In the genomic region with DNA sequence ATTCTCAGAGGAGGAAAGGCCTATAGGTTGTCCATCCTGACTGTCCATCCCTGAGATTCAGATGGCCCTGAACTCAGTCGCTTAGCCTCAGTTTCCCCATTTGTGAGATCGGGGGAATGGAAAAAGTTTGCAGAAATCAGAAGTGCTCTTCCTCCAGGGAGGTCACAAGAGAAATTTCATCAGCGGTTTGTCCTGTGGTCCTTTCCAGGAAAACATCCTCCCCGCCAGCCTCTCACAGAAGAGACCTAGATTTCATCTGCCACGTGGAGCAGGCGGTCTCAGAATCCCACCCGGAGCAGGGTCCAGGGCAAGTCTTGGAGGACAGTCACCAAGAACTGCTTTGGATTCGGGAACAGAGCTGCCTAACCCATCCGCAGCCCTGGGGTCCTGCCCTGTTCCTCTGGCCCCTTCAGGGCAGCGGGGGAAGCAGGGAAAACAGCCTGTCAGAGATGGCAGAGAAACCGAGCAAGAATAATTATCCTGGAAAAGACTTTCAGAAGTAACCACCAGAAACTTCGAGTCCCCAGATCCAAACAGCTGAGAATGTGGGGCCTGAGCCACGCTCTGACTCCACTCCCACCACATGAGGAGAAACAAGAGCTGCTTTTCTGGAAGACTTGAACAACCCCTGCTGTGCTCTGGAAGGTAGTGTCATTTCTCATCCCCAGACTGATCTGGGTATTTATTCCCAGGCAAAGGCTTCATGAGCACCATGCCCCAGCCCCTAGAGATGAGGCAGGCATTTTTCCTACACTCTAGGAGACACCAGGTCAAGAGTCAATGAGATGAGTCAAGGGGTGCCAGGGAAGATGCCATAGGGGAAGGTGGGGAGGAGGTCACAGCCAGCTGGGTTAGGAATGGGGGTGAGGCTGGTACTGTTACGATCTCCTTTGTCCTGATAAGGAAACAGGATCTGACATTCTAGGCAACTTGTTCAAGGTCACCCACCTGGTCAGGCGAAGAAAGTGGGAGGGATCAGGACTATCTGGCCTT, we compare ENCODE assay signal across 11 cellular contexts. TPM values are rescaled to one million over a fixed set of nuclear protein-coding genes. Genes with fewer than 3 reads are reported as not detected.
A peak's percentile ranks its signal among the peaks of the same experiment; 100 is the strongest.
DNase-seq lines count a peak whose midpoint lies in the region; ATAC-seq and TF ChIP-seq lines count a peak whose summit lies in the region.
"Had no signal": no experiment of that assay in that cellular context is flagged by ENCODE, and none has a peak within 500 bp of the region (broad histone marks: within the 10 kb centered on the region; RNA-seq: fewer than 3 reads in every experiment).

No MANE protein-coding gene starts in this region.

- no peaks in the 10 kb centered on the region for H3K36me3 Mint-ChIP-seq in stimulated activated effector memory CD8-positive, alpha-beta T cell treated with anti-CD3 and anti-CD28 coated beads, Interleukin-12 subunit alpha, Interleukin-12 subunit beta, amount 100 ng/mL, for 72 hours

- intact Hi-C loops in lower lobe of right lung (cut with DNase I) = no loop called here

- DNase-seq in HAP-1 (ENCODE audit: low spot score in 2 of 2) (no peak), adipocyte (ENCODE audit: low read depth) (no peak), lower lobe of right lung (no peak), dermis blood vessel endothelial cell (no peak), ecto neural progenitor cell (ENCODE audit: low spot score) (no peak)
- no peak for DNase-seq in stimulated activated effector memory CD8-positive, alpha-beta T cell treated with anti-CD3 and anti-CD28 coated beads, Interleukin-12 subunit alpha, Interleukin-12 subunit beta, amount 100 ng/mL, for 72 hours (ENCODE audit: low spot score in 2 of 2)
- DNase-seq: activated CD4-positive, alpha-beta T cell treated with anti-CD3 and anti-CD28 coated beads for 36 hours; activated effector memory CD4-positive, alpha-beta T cell treated with Interleukin-2 at 50 U/mL for 16 hours; effector CD4-positive, alpha-beta T cell had no signal

- H3K27ac ChIP-seq in lower lobe of right lung (peak overlapping the region; percentile 85), subcutaneous abdominal adipose tissue (ENCODE audit: low read depth, low read length) (peak overlapping the region; percentile 76)

- no peak overlapping the region for H3K27ac Mint-ChIP-seq in stimulated activated effector memory CD8-positive, alpha-beta T cell treated with anti-CD3 and anti-CD28 coated beads, Interleukin-12 subunit alpha, Interleukin-12 subunit beta, amount 100 ng/mL, for 72 hours
- H3K27ac Mint-ChIP-seq: activated CD4-positive, alpha-beta T cell treated with anti-CD3 and anti-CD28 coated beads for 36 hours had no signal

- peaks cover 3% of the 10 kb centered on the region for H3K9me3 Mint-ChIP-seq in stimulated activated effector memory CD8-positive, alpha-beta T cell treated with anti-CD3 and anti-CD28 coated beads, Interleukin-12 subunit alpha, Interleukin-12 subunit beta, amount 100 ng/mL, for 72 hours

- H3K4me1 ChIP-seq in HAP-1 (peaks cover 17% of the 10 kb centered on the region), adipocyte (ENCODE audit: control insufficient read depth, insufficient read depth, low read length) (peaks cover 45% of the 10 kb centered on the region), lower lobe of right lung (peaks cover 80% of the 10 kb centered on the region), subcutaneous abdominal adipose tissue (ENCODE audit: control insufficient read depth in 5 of 5, insufficient read depth in 5 of 5, low read length in 5 of 5) (peaks cover 7 to 72% (median 67%) of the 10 kb centered on the region in 5 donors)

- H3K4me1 Mint-ChIP-seq in stimulated activated effector memory CD8-positive, alpha-beta T cell treated with anti-CD3 and anti-CD28 coated beads, Interleukin-12 subunit alpha, Interleukin-12 subunit beta, amount 100 ng/mL, for 72 hours = no peaks in the 10 kb centered on the region
- H3K4me1 Mint-ChIP-seq: activated CD4-positive, alpha-beta T cell treated with anti-CD3 and anti-CD28 coated beads for 36 hours had no signal

- TF ChIP-seq CTCF in lower lobe of right lung (IDR thresholded peaks at IDR 0.05) = no peak

- H3K9ac ChIP-seq in adipocyte (ENCODE audit: low read length) (peak overlapping the region; percentile 18), subcutaneous abdominal adipose tissue (ENCODE audit: low read length in 5 of 5) (peak overlapping the region in 3 of 5 donors; percentile 16 to 86 (median 47))

- in situ Hi-C loops in HAP-1 (cut with MboI; ENCODE audit: low sequenced_read_pairs) = no loop called here

- peaks cover 13% of the 10 kb centered on the region for H3K36me3 ChIP-seq in HAP-1 (replicated peaks)
- no peaks in the 10 kb centered on the region for H3K36me3 ChIP-seq in adipocyte (ENCODE audit: control insufficient read depth, insufficient read depth, low read length, severe bottlenecking)
- no peaks in the 10 kb centered on the region for H3K36me3 ChIP-seq in lower lobe of right lung
- H3K36me3 ChIP-seq in subcutaneous abdominal adipose tissue (ENCODE audit: control insufficient read depth in 5 of 5, insufficient read depth in 5 of 5, low read length in 5 of 5) = no peaks in the 10 kb centered on the region

- peak overlapping the region; percentile 92 for H3K4me3 ChIP-seq in HAP-1
- peak overlapping the region; percentile 84 for H3K4me3 ChIP-seq in adipocyte (ENCODE audit: low read length)
- H3K4me3 ChIP-seq in lower lobe of right lung = peak overlapping the region; percentile 71
- H3K4me3 ChIP-seq in subcutaneous abdominal adipose tissue (ENCODE audit: low read depth in 1 of 5, low read length in 5 of 5) = peak overlapping the region in 4 of 5 donors; percentile 66 to 82 (median 77)

- no peaks in the 10 kb centered on the region for H3K27me3 ChIP-seq in HAP-1 (ENCODE audit: low read depth)
- no peaks in the 10 kb centered on the region for H3K27me3 ChIP-seq in adipocyte (replicated peaks; ENCODE audit: control insufficient read depth, insufficient read depth, low read length)
- H3K27me3 ChIP-seq in lower lobe of right lung (ENCODE audit: low read depth) = no peaks in the 10 kb centered on the region
- H3K27me3 ChIP-seq in subcutaneous abdominal adipose tissue (ENCODE audit: control insufficient read depth in 5 of 5, insufficient read depth in 4 of 5, low read length in 5 of 5) = no peaks in the 10 kb centered on the region

- H3K9me3 ChIP-seq in HAP-1 = no peaks in the 10 kb centered on the region
- H3K9me3 ChIP-seq in adipocyte (ENCODE audit: control insufficient read depth, low read length) = no peaks in the 10 kb centered on the region
- H3K9me3 ChIP-seq in lower lobe of right lung = no peaks in the 10 kb centered on the region
- H3K9me3 ChIP-seq in subcutaneous abdominal adipose tissue (ENCODE audit: control insufficient read depth in 5 of 5, low read length in 5 of 5) = no peaks in the 10 kb centered on the region

- ATAC-seq in lower lobe of right lung (no peak), GM18873 (IDR thresholded peaks at IDR 0.05; ENCODE audit: low FRiP score, unreplicated experiment) (no peak)
- no peak for ATAC-seq in stimulated activated effector memory CD8-positive, alpha-beta T cell treated with anti-CD3 and anti-CD28 coated beads, Interleukin-12 subunit alpha, Interleukin-12 subunit beta, amount 100 ng/mL, for 72 hours
- ATAC-seq: activated CD4-positive, alpha-beta T cell treated with anti-CD3 and anti-CD28 coated beads for 36 hours had no signal

- H3K4me3 Mint-ChIP-seq in stimulated activated effector memory CD8-positive, alpha-beta T cell treated with anti-CD3 and anti-CD28 coated beads, Interleukin-12 subunit alpha, Interleukin-12 subunit beta, amount 100 ng/mL, for 72 hours = no peak overlapping the region
- H3K4me3 Mint-ChIP-seq: activated CD4-positive, alpha-beta T cell treated with anti-CD3 and anti-CD28 coated beads for 36 hours had no signal

RNA-seq across cellular contexts. Expression of a gene that starts 1.1 kb away (rescaled TPM):
- total RNA-seq in lower lobe of right lung = 174 TPM
- total RNA-seq in dermis blood vessel endothelial cell = 11.7 and 13.6 TPM in 2 replicates

Comparison
In these comparisons a context has a peak if more than half of its experiments do, and no peak if none do; other contexts are left out.
1. RNA of a gene that starts 1.1 kb away (total RNA-seq): 174 TPM in lower lobe of right lung (single experiment); 11.7 to 13.6 TPM in dermis blood vessel endothelial cell; every median in the first group is over 10 times any median in the second.
2. Peak in every context shown above with its lines, with median percentiles within 50 percentile points of each other: H3K4me3 ChIP-seq.